ENCODE assay signal across 15 cellular contexts in genomic region chr1:172340520-172340919, GRCh38.
"Had no signal": no experiment of that assay in that cellular context is flagged by ENCODE, and none has a peak within 500 bp of the region (broad histone marks: within the 10 kb centered on the region; RNA-seq: fewer than 3 reads in every experiment).

No MANE protein-coding gene starts in this region.

- H3K4me3 Mint-ChIP-seq: activated CD4-positive, alpha-beta memory T cell treated with anti-CD3 and anti-CD28 coated beads, Interleukin-2, amount 10 ng/mL, durations not matched to agents 7 days and 5 days; activated CD8-positive, alpha-beta memory T cell treated with anti-CD3 and anti-CD28 coated beads, Interleukin-2, amount 10 ng/mL, durations not matched to agents 7 days and 5 days; activated naive CD8-positive, alpha-beta T cell had no signal

- H3K27me3 Mint-ChIP-seq: activated CD4-positive, alpha-beta memory T cell treated with anti-CD3 and anti-CD28 coated beads, Interleukin-2, amount 10 ng/mL, durations not matched to agents 7 days and 5 days; activated CD8-positive, alpha-beta memory T cell treated with anti-CD3 and anti-CD28 coated beads, Interleukin-2, amount 10 ng/mL, durations not matched to agents 7 days and 5 days; activated naive CD8-positive, alpha-beta T cell; natural killer cell treated with Interleukin-12 subunit alpha and Interleukin-12 subunit beta and Interleukin-15 and Interleukin-18, amount 100 ng/mL, for 72 hours had no signal

- DNase-seq: activated CD4-positive, alpha-beta memory T cell treated with anti-CD3 and anti-CD28 coated beads, Interleukin-2, amount 10 ng/mL, durations not matched to agents 7 days and 5 days; activated CD4-positive, alpha-beta T cell treated with anti-CD3 and anti-CD28 coated beads for 48 hours; activated CD4-positive, CD25-positive, alpha-beta regulatory T cell; activated CD8-positive, alpha-beta memory T cell treated with anti-CD3 and anti-CD28 coated beads, Interleukin-2, amount 10 ng/mL, durations not matched to agents 7 days and 5 days; amygdala; body of pancreas; foreskin keratinocyte; left cardiac atrium; sigmoid colon; stimulated activated CD4-positive, alpha-beta T cell treated with anti-CD3 and anti-CD28 coated beads, Interleukin-4, amount 100 ng/mL, for 4 hours; stimulated activated naive CD4-positive, alpha-beta T cell; substantia nigra; tibial artery had no signal

- ATAC-seq: activated CD8-positive, alpha-beta memory T cell treated with anti-CD3 and anti-CD28 coated beads, Interleukin-2, amount 10 ng/mL, durations not matched to agents 7 days and 5 days; body of pancreas; foreskin keratinocyte; left cardiac atrium; natural killer cell treated with Interleukin-12 subunit alpha and Interleukin-12 subunit beta and Interleukin-15 and Interleukin-18, amount 100 ng/mL, for 72 hours had no signal

- H3K27ac Mint-ChIP-seq: activated CD4-positive, alpha-beta memory T cell treated with anti-CD3 and anti-CD28 coated beads, Interleukin-2, amount 10 ng/mL, durations not matched to agents 7 days and 5 days; activated CD8-positive, alpha-beta memory T cell treated with anti-CD3 and anti-CD28 coated beads, Interleukin-2, amount 10 ng/mL, durations not matched to agents 7 days and 5 days; activated naive CD8-positive, alpha-beta T cell had no signal
